Comparison of ENCODE assay signal across 27 cellular contexts in genomic region chr2:218011641-218012040, GRCh38. TPM values are rescaled to one million over a fixed set of nuclear protein-coding genes. Genes with fewer than 3 reads are reported as not detected.
DNase-seq lines count a peak whose midpoint lies in the region; ATAC-seq, FAIRE-seq and TF ChIP-seq lines count a peak whose summit lies in the region.
"Had no signal": no experiment of that assay in that cellular context is flagged by ENCODE, and none has a peak within 500 bp of the region (broad histone marks: within the 10 kb centered on the region; RNA-seq: fewer than 3 reads in every experiment).

No MANE protein-coding gene starts in this region.

- no peak for TF ChIP-seq POLR2A in H1 (IDR thresholded peaks at IDR 0.05; ENCODE audit: control extremely low read depth in 1 of 2, low read depth in 2 of 2, low read length in 2 of 2)

- H2AK5ac ChIP-seq in H1 (ENCODE audit: low read depth, low read length) (no peak overlapping the region), neuronal stem cell (ENCODE audit: low read depth, low read length) (peak overlapping the region; percentile 93)

- H3K9me3 Mint-ChIP-seq in GM23338, result no peaks in the 10 kb centered on the region; the same call in 2 of the 3 replicates
- H3K9me3 Mint-ChIP-seq: CD8-positive, alpha-beta T cell had no signal

- no peak overlapping the region for H2BK20ac ChIP-seq in H1 (ENCODE audit: low read length)

- H3K4me3 Mint-ChIP-seq in GM23338, result no peak overlapping the region

- intact Hi-C loops in A673 (cut with micrococcal nuclease; ENCODE audit: unreplicated experiment), result no loop called here

- H3K23ac ChIP-seq in H1 (ENCODE audit: insufficient read length) (no peak overlapping the region), neuronal stem cell (ENCODE audit: low read depth, low read length, poor library complexity) (no peak overlapping the region)

- H3K27ac ChIP-seq in A673 (ENCODE audit: low read depth, low read length, poor library complexity, severe bottlenecking) (peak overlapping the region; percentile 92), GM23338 (ENCODE audit: low read depth) (no peak overlapping the region), H1 (ENCODE audit: low read depth, low read length) (no peak overlapping the region), neuronal stem cell (replicated peaks; ENCODE audit: low read length) (no peak overlapping the region), small intestine (ENCODE audit: low read depth in 1 of 2, low read length in 1 of 2) (no peak overlapping the region), MM.1S (ENCODE audit: low read length) (no peak overlapping the region)
- H3K27ac ChIP-seq: C4-2B, SJCRH30 had no signal

- no peak overlapping the region; the same call in 1 of the 2 replicates for H3K18ac ChIP-seq in H1 (ENCODE audit: extremely low read depth, low read length)
- H3K18ac ChIP-seq in neuronal stem cell (ENCODE audit: low read length), result peak overlapping the region; percentile 91

- no peak overlapping the region for H2BK120ac ChIP-seq in H1 (replicated peaks; ENCODE audit: low read depth, low read length)
- H2BK120ac ChIP-seq in neuronal stem cell (ENCODE audit: low read depth, low read length), result peak overlapping the region; percentile 82

- H4K8ac ChIP-seq in H1 (ENCODE audit: extremely low read depth, insufficient read depth, low read length) (peak overlapping the region; percentile 72), neuronal stem cell (ENCODE audit: low read depth, low read length) (no peak overlapping the region)

- H3K9me2 ChIP-seq in GM23338 (ENCODE audit: insufficient read depth) (no peaks in the 10 kb centered on the region), MM.1S (replicated peaks; ENCODE audit: insufficient read depth, low read length) (no peaks in the 10 kb centered on the region)

- H3K9ac ChIP-seq in H1 (replicated peaks in 1 of 4; ENCODE audit: extremely low read depth in 1 of 4, low read depth in 3 of 4, low read length in 3 of 4) (no peak overlapping the region), neuronal stem cell (ENCODE audit: low read depth, low read length, poor library complexity) (no peak overlapping the region), MM.1S (ENCODE audit: low read length) (no peak overlapping the region)

- H3K4me1 ChIP-seq in A673 (ENCODE audit: insufficient read depth, low read length, poor library complexity, severe bottlenecking), result peaks cover 79% of the 10 kb centered on the region
- H3K4me1 ChIP-seq in GM23338 (ENCODE audit: insufficient read depth), result peaks cover 12% of the 10 kb centered on the region
- peaks cover 0 to 15% (median 9%) of the 10 kb centered on the region in 4 experiments; a peak in 5 of 7 replicates for H3K4me1 ChIP-seq in H1 (replicated peaks in 1 of 4; ENCODE audit: control insufficient read depth in 3 of 4, insufficient read depth in 4 of 4, low read length in 3 of 4)
- peaks cover 3 to 28% of the 10 kb centered on the region in 2 donors for H3K4me1 ChIP-seq in neuronal stem cell (ENCODE audit: control insufficient read depth in 2 of 2, insufficient read depth in 1 of 2, low read depth in 1 of 2, low read length in 2 of 2)
- no peaks in the 10 kb centered on the region for H3K4me1 ChIP-seq in small intestine (ENCODE audit: control insufficient read depth in 2 of 2, insufficient read depth in 1 of 2, low read depth in 1 of 2, low read length in 1 of 2)
- H3K4me1 ChIP-seq in MM.1S (ENCODE audit: low read length), result no peaks in the 10 kb centered on the region
- H3K4me1 ChIP-seq: Caco-2, SJCRH30 had no signal

- H3K79me2 ChIP-seq in GM23338 (replicated peaks; ENCODE audit: insufficient read depth) (no peaks in the 10 kb centered on the region), H1 (ENCODE audit: control insufficient read depth in 1 of 2, insufficient read depth in 2 of 2, low read length in 2 of 2) (no peaks in the 10 kb centered on the region), MM.1S (ENCODE audit: low read length) (no peaks in the 10 kb centered on the region)

- peaks cover 36% of the 10 kb centered on the region for H3K27me3 Mint-ChIP-seq in GM23338 (ENCODE audit: insufficient read depth, low read depth, poor library complexity)

- peaks cover 40% of the 10 kb centered on the region for H3K4me1 Mint-ChIP-seq in GM23338

- WGBS in H1 (ENCODE audit: extremely low coverage in 1 of 2, insufficient coverage in 1 of 2, insufficient read length in 1 of 2, insufficient replicate concordance in 2 of 2, low coverage in 1 of 2, low lambda C conversion rate in 2 of 2, missing lambda C conversion rate in 1 of 2), 2 experiments, result 63% methylated on average over 8 of the region's 8 CpGs; no CpG with 5 or more reads in 1 of the 2 experiments
- WGBS in neuronal stem cell (ENCODE audit: extremely low coverage in 2 of 2, insufficient read length in 2 of 2, insufficient replicate concordance in 1 of 2), 2 donors, result no CpG with 5 or more reads among the region's 8 CpGs
- WGBS in small intestine, 3 donors, result 70 to 79% (median 72%) methylated on average over 8 of the region's 8 CpGs

- H4K91ac ChIP-seq in H1 (replicated peaks; ENCODE audit: insufficient read length, low read length) (peak overlapping the region; percentile 47), neuronal stem cell (ENCODE audit: low read depth, low read length, poor library complexity) (no peak overlapping the region)

- DNase-seq in A673 (ENCODE audit: low spot score) (no peak), GM23338 (ENCODE audit: low spot score) (no peak), H1 (ENCODE audit: low read depth in 1 of 2, low spot score in 2 of 2) (no peak), neuronal stem cell (ENCODE audit: low spot score) (no peak), NCI-H446 (lab: John Stamatoyannopoulos, UW) (no peak), HuH-7.5 (ENCODE audit: low spot score) (no peak), small intestine (no peak), MM.1S (no peak)
- DNase-seq: AML-193; Caco-2; CD8-positive, alpha-beta T cell; GOT3; MV-4-11; NCI-H1436 treated with DMSO at 0.1 percent for 48 hours; NCI-H1930; NCI-H2107; NCI-H524 treated with DMSO at 0.1 percent for 48 hours; NCI-H774 had no signal

- BruUV-seq in A673 (replicated peaks; lab: Mats Ljungman, UMichigan), result no TSS peak

- H3K4me3 ChIP-seq in A673 (ENCODE audit: low read depth, low read length, poor library complexity, severe bottlenecking) (no peak overlapping the region), GM23338 (peak overlapping the region; percentile 84; the same call in 1 of the 2 replicates), H1 (ENCODE audit: extremely low read depth in 1 of 4, insufficient read depth in 2 of 4, low read depth in 3 of 4, low read length in 4 of 4) (no peak overlapping the region), neuronal stem cell (ENCODE audit: low read length in 2 of 2) (no peak overlapping the region), small intestine (ENCODE audit: low read depth in 1 of 2, low read length in 2 of 2) (no peak overlapping the region), MM.1S (ENCODE audit: low read length) (no peak overlapping the region)
- H3K4me3 ChIP-seq: K562, SJCRH30 had no signal

- H3K27ac Mint-ChIP-seq in GM23338, result no peak overlapping the region
- H3K27ac Mint-ChIP-seq: CD8-positive, alpha-beta T cell had no signal

- TF ChIP-seq EP300 in H1 (IDR thresholded peaks at IDR 0.05; ENCODE audit: borderline replicate concordance in 1 of 2, low read depth in 2 of 2, low read length in 2 of 2), result no peak

- no peak overlapping the region for H3K56ac ChIP-seq in H1 (replicated peaks; ENCODE audit: insufficient read length, low read depth, low read length)

- H3K23me2 ChIP-seq in H1 (ENCODE audit: low read depth, low read length), result peaks cover 12% of the 10 kb centered on the region; the same call in 1 of the 2 replicates

- no peak overlapping the region for H3K4ac ChIP-seq in H1 (replicated peaks; ENCODE audit: insufficient read length, low read depth, low read length)
- H3K4ac ChIP-seq in neuronal stem cell (ENCODE audit: low read length), result no peak overlapping the region

- H3K4me2 ChIP-seq in GM23338 (peak overlapping the region; percentile 95), H1 (ENCODE audit: insufficient read depth in 1 of 2, low read depth in 2 of 2, low read length in 2 of 2) (peak overlapping the region in 1 of 2 experiments; percentile 79; a peak in 3 of 4 replicates), neuronal stem cell (ENCODE audit: insufficient read depth, low read length, poor library complexity, severe bottlenecking) (no peak overlapping the region), MM.1S (ENCODE audit: low read depth, low read length) (no peak overlapping the region)

- H3K14ac ChIP-seq in H1 (ENCODE audit: insufficient read length) (no peak overlapping the region), neuronal stem cell (ENCODE audit: low read length) (peak overlapping the region; percentile 63)

- H2BK12ac ChIP-seq in H1 (ENCODE audit: low read depth, low read length) (no peak overlapping the region; the same call in 1 of the 2 replicates), neuronal stem cell (ENCODE audit: low read length) (no peak overlapping the region)

- TF ChIP-seq RAD21 in H1 (IDR thresholded peaks at IDR 0.05 in 1 of 2, conservative IDR thresholded peaks at IDR 0.05 in 1 of 2; ENCODE audit: low read depth in 2 of 2, low read length in 2 of 2), result no peak

- ATAC-seq in GM23338, result no peak
- ATAC-seq: CD8-positive, alpha-beta T cell had no signal

- CTCF ChIA-PET in A673 (lab: Charles Lee), result no interaction called here
- CTCF ChIA-PET in H1 (lab: Charles Lee; ENCODE audit: partially characterized antibody), result interaction anchor here (0.7 to 3.3 kb wide), 21 partner anchors 9 to 225 kb away, joined by 3 to 16 read pairs (median 4); no protein-coding TSS in a partner anchor

- H3F3A ChIP-seq in GM23338 (replicated peaks; ENCODE audit: low read depth) (no peaks in the 10 kb centered on the region), MM.1S (ENCODE audit: insufficient read depth, low read length) (no peaks in the 10 kb centered on the region)

- peak overlapping the region; percentile 96 for H2AFZ ChIP-seq in GM23338
- H2AFZ ChIP-seq in H1 (ENCODE audit: low read length), result no peak overlapping the region
- no peak overlapping the region for H2AFZ ChIP-seq in neuronal stem cell (ENCODE audit: low read length)
- H2AFZ ChIP-seq in MM.1S (ENCODE audit: low read length), result no peak overlapping the region

- H2BK5ac ChIP-seq in H1 (ENCODE audit: low read depth, low read length) (no peak overlapping the region), neuronal stem cell (ENCODE audit: low read length) (no peak overlapping the region)

- H3K9me3 ChIP-seq in A673 (ENCODE audit: low read depth, low read length, poor library complexity, severe bottlenecking) (no peaks in the 10 kb centered on the region), H1 (ENCODE audit: insufficient read depth in 2 of 2, low read depth in 1 of 2, low read length in 1 of 2) (no peaks in the 10 kb centered on the region), neuronal stem cell (replicated peaks in 1 of 2; ENCODE audit: control insufficient read depth in 2 of 2, insufficient read depth in 1 of 2, low read depth in 1 of 2, low read length in 2 of 2) (no peaks in the 10 kb centered on the region), small intestine (ENCODE audit: control insufficient read depth, low read depth) (no peaks in the 10 kb centered on the region), MM.1S (replicated peaks; ENCODE audit: insufficient read depth, low read length) (no peaks in the 10 kb centered on the region)
- H3K9me3 ChIP-seq: Caco-2, SJCRH30 had no signal

- H3K27me3 ChIP-seq in A673 (replicated peaks; ENCODE audit: insufficient read depth, low read depth, low read length, poor library complexity) (no peaks in the 10 kb centered on the region), GM23338 (ENCODE audit: insufficient read depth) (peaks cover 43% of the 10 kb centered on the region), H1 (replicated peaks in 1 of 4; ENCODE audit: control insufficient read depth in 3 of 4, extremely low read depth in 1 of 4, insufficient read depth in 3 of 4, low read length in 3 of 4) (peaks cover 12 to 40% (median 32%) of the 10 kb centered on the region in 4 experiments), neuronal stem cell (ENCODE audit: control insufficient read depth in 3 of 3, insufficient read depth in 3 of 3, low read depth in 1 of 3, low read length in 3 of 3) (peaks cover 0 to 65% (median 29%) of the 10 kb centered on the region in 3 experiments), small intestine (ENCODE audit: control insufficient read depth in 2 of 2, insufficient read depth in 2 of 2, low read length in 2 of 2) (peaks cover 0 to 3% of the 10 kb centered on the region in 2 donors), MM.1S (replicated peaks; ENCODE audit: insufficient read depth, low read length) (peaks cover 31% of the 10 kb centered on the region)

- H3K36me3 ChIP-seq in A673 (ENCODE audit: insufficient read depth, low read length, poor library complexity, severe bottlenecking) (no peaks in the 10 kb centered on the region), GM23338 (ENCODE audit: insufficient read depth) (no peaks in the 10 kb centered on the region), H1 (ENCODE audit: control insufficient read depth in 2 of 4, insufficient read depth in 4 of 4, low read length in 3 of 4) (no peaks in the 10 kb centered on the region), neuronal stem cell (replicated peaks in 1 of 2; ENCODE audit: control insufficient read depth in 2 of 2, insufficient read depth in 2 of 2, low read length in 2 of 2) (no peaks in the 10 kb centered on the region), small intestine (ENCODE audit: control insufficient read depth in 2 of 2, insufficient read depth in 2 of 2, low read length in 2 of 2) (no peaks in the 10 kb centered on the region), MM.1S (replicated peaks; ENCODE audit: insufficient read depth, low read length) (no peaks in the 10 kb centered on the region)
- H3K36me3 ChIP-seq: SJCRH30 had no signal

- H3K79me1 ChIP-seq in H1 (ENCODE audit: low read depth, low read length) (no peaks in the 10 kb centered on the region), neuronal stem cell (ENCODE audit: low read depth, low read length) (no peaks in the 10 kb centered on the region)

- H4K5ac ChIP-seq in H1 (ENCODE audit: insufficient read length, low read depth, low read length), result no peak overlapping the region

- no peak overlapping the region for H2BK15ac ChIP-seq in H1 (ENCODE audit: low read length)
- H2BK15ac ChIP-seq in neuronal stem cell (ENCODE audit: low read length), result peak overlapping the region; percentile 95

- POLR2A ChIA-PET in A673 (lab: Charles Lee; ENCODE audit: low non-redundant PET) (interaction anchor here (1.3 kb wide), 1 partner anchor 18 kb away, joined by 3 read pairs; no protein-coding TSS in a partner anchor), H1 (lab: Charles Lee; ENCODE audit: partially characterized antibody) (interaction anchor here (0.8 to 2.4 kb wide), 4 partner anchors 12 to 20 kb away, joined by 3 to 11 read pairs (median 4); no protein-coding TSS in a partner anchor)

- no peak for FAIRE-seq in H1 (lab: Jason Lieb, UNC)
- no peak for FAIRE-seq in small intestine (lab: Jason Lieb, UNC)
- FAIRE-seq: A204.1, G401.6, K562, RCC 7860 had no signal

- H3K36me3 Mint-ChIP-seq in GM23338 (ENCODE audit: low read depth), result no peaks in the 10 kb centered on the region; the same call in 2 of the 3 replicates
- H3K36me3 Mint-ChIP-seq: CD8-positive, alpha-beta T cell had no signal

- H4K20me1 ChIP-seq in GM23338 (replicated peaks; ENCODE audit: insufficient read depth) (no peaks in the 10 kb centered on the region), H1 (replicated peaks in 1 of 2; ENCODE audit: control insufficient read depth in 1 of 2, insufficient read depth in 2 of 2, low read length in 2 of 2) (no peaks in the 10 kb centered on the region), MM.1S (ENCODE audit: insufficient read depth, low read length) (no peaks in the 10 kb centered on the region)

- no peak for TF ChIP-seq CTCF in A673 (conservative IDR thresholded peaks at IDR 0.05; ENCODE audit: low read depth, low read length)
- TF ChIP-seq CTCF in GM23338 (conservative IDR thresholded peaks at IDR 0.05; ENCODE audit: low read depth in 2 of 2), result no peak
- TF ChIP-seq CTCF in H1 (IDR thresholded peaks at IDR 0.05; ENCODE audit: control extremely low read depth in 1 of 3, insufficient read depth in 1 of 3, low read depth in 1 of 3, low read length in 3 of 3), result no peak
- TF ChIP-seq CTCF in MM.1S (IDR thresholded peaks at IDR 0.05; ENCODE audit: low read length), result no peak

RNA-seq across cellular contexts. Expression of gene TNS1, which starts 8.8 kb away (rescaled TPM):
- total RNA-seq in A673 (2021), result 88.9 and 99.6 TPM in 2 replicates
- total RNA-seq in GM23338 (2014; rRNA removed; shearing (Covaris generic)), result 5.7 and 7.4 TPM in 2 replicates
- polyA plus RNA-seq in GM23338 (2016; fragmentation: Nextera tagmentation; extraction: Ambion mirVana), result 1.3 and 2.0 TPM in 2 replicates
- total RNA-seq in H1 (2021; fragmentation: NEBNext Ultra II Directional; extraction: Animal tissue kit (Norgen Biotek cat#: 25700)), result 4.8 and 5.1 TPM in 2 replicates
- polyA plus RNA-seq in H1 (2011; rRNA removed), result 1.5 and 1.9 TPM in 2 replicates
- polyA plus RNA-seq in H1 (2011; cell fraction: cytosol; rRNA removed), result 1.3 TPM
- 7.3 TPM for polyA plus RNA-seq in H1 (2011; cell fraction: nucleus; rRNA removed)
- 2.0 to 2.7 TPM (median 2.3 TPM) in 4 replicates for polyA plus RNA-seq in H1 (2012, experiment 1 of 2)
- 1.1 TPM for polyA plus RNA-seq in H1 (2012, experiment 2 of 2)
- 1.9 TPM for polyA plus RNA-seq in H1 (2013, experiment 1 of 2)
- 2.0 TPM for polyA plus RNA-seq in H1 (2013, experiment 2 of 2)
- polyA minus RNA-seq in H1 (2011; rRNA and poly(A)+ RNA removed), result 11.6 and 19.6 TPM in 2 replicates
- polyA minus RNA-seq in H1 (2011; cell fraction: cytosol; rRNA and poly(A)+ RNA removed), result 4.1 TPM
- 15.0 TPM for polyA minus RNA-seq in H1 (2011; cell fraction: nucleus; rRNA and poly(A)+ RNA removed)
- polyA plus RNA-seq in neuronal stem cell (2013, experiment 1 of 2), result 1.1 TPM
- 1.3 TPM for polyA plus RNA-seq in neuronal stem cell (2013, experiment 2 of 2)
- polyA plus RNA-seq in small intestine, result 10 to 100 TPM in 1 of 3 donors, 1 to 10 TPM in 2; 1.3 to 52.1 (median 8.6) TPM
- total RNA-seq: CD8-positive, alpha-beta T cell had no signal

RNA-seq across cellular contexts. Expression of gene RUFY4, which starts 57.4 kb away (rescaled TPM):
- total RNA-seq in A673 (2021), result 0.26 and 1.3 TPM in 2 replicates
- 0.04 TPM in 1 of 2 replicates, not detected in the other for total RNA-seq in GM23338 (2014; rRNA removed; shearing (Covaris generic))
- 0.27 and 0.89 TPM in 2 replicates for polyA plus RNA-seq in GM23338 (2016; fragmentation: Nextera tagmentation; extraction: Ambion mirVana)
- 0.32 TPM in 1 of 2 replicates, not detected in the other for total RNA-seq in H1 (2021; fragmentation: NEBNext Ultra II Directional; extraction: Animal tissue kit (Norgen Biotek cat#: 25700))
- polyA plus RNA-seq in H1 (2011; rRNA removed), result 0.38 and 0.66 TPM in 2 replicates
- 1.0 TPM for polyA plus RNA-seq in H1 (2011; cell fraction: cytosol; rRNA removed)
- 3.6 TPM for polyA plus RNA-seq in H1 (2011; cell fraction: nucleus; rRNA removed)
- 0.32 to 1.1 TPM (median 0.71 TPM) in 4 replicates for polyA plus RNA-seq in H1 (2012, experiment 1 of 2)
- not detected for polyA plus RNA-seq in H1 (2012, experiment 2 of 2)
- polyA plus RNA-seq in H1 (2013, experiment 1 of 2), result 0.30 TPM
- 0.11 TPM for polyA plus RNA-seq in H1 (2013, experiment 2 of 2)
- polyA minus RNA-seq in H1 (2011; rRNA and poly(A)+ RNA removed), result 0.51 and 1.2 TPM in 2 replicates
- polyA minus RNA-seq in H1 (2011; cell fraction: cytosol; rRNA and poly(A)+ RNA removed), result not detected
- polyA minus RNA-seq in H1 (2011; cell fraction: nucleus; rRNA and poly(A)+ RNA removed), result 1.5 TPM
- polyA plus RNA-seq in neuronal stem cell (2013, experiment 1 of 2), result not detected
- polyA plus RNA-seq in neuronal stem cell (2013, experiment 2 of 2), result 0.08 TPM
- polyA plus RNA-seq in small intestine, result under 1 TPM in 2 of 3 donors, not detected in 1; 0.22 to 0.25 TPM
- total RNA-seq: Caco-2, HepG2, HT-29, K562, M059J, SJCRH30 had no signal
- polyA plus RNA-seq: HepG2, K562 had no signal

Comparison
In these comparisons a context has a peak if more than half of its experiments do, and no peak if none do; other contexts are left out.
1. RNA of gene TNS1, which starts 8.8 kb away (total RNA-seq): 88.9 to 99.6 TPM in A673; 5.7 to 7.4 TPM in GM23338 and 4.8 to 5.1 TPM in H1; every median in the first group is over 10 times any median in the second.